In the genomic region with DNA sequence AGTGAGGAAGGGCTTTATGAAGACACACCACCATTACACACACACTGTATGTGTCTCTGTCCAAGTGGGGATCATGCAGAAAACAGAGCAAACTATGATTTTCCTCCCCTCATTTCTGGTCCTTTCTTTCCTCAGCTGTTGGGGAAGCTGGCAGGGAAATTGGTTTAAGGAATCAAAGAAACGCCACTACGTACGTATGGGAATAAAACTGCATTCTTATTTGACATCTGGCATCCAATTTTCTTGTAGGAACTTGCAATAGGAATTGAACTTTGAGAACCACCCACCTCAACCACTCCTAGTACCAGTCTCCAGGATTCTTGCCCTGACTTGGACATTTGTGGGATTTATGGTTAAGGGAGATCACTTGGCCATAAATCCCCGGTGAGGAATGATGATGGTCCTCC, we compare ENCODE assay signal across 8 cellular contexts.
A peak's percentile ranks its signal among the peaks of the same experiment; 100 is the strongest.
DNase-seq lines count a peak whose midpoint lies in the region; ATAC-seq and TF ChIP-seq lines count a peak whose summit lies in the region.

No MANE protein-coding gene starts in this region.

- intact Hi-C loops in heart right ventricle (cut with DNase I), result loop anchor here in 1 of 10 donors (2.0 kb wide), 1 partner anchor 23 kb away; no protein-coding TSS in a partner anchor
- intact Hi-C loops in cardiac septum (cut with DNase I), result no loop called here
- intact Hi-C loops in dorsolateral prefrontal cortex (cut with DNase I), result no loop called here
- intact Hi-C loops in uterus (cut with DNase I; ENCODE audit: low total_unique reads), result no loop called here

- H3K4me1 ChIP-seq in heart right ventricle, result peaks cover 0 to 28% (median 13%) of the 10 kb centered on the region in 9 donors
- peaks cover 0 to 4% of the 10 kb centered on the region in 2 donors for H3K4me1 ChIP-seq in mucosa of rectum (ENCODE audit: control insufficient read depth in 2 of 2, insufficient read depth in 2 of 2, low read length in 2 of 2)
- H3K4me1 ChIP-seq in uterus, result no peaks in the 10 kb centered on the region

- H3K4me3 ChIP-seq in heart right ventricle, result peak overlapping the region; percentile 24 to 71 (median 56)
- peak overlapping the region; percentile 37 to 89 (median 65) for H3K4me3 ChIP-seq in dorsolateral prefrontal cortex
- H3K4me3 ChIP-seq in mucosa of rectum (ENCODE audit: low read length in 2 of 2), result peak overlapping the region; percentile 70 to 82
- peak overlapping the region; percentile 46 to 52 for H3K4me3 ChIP-seq in uterus

- TF ChIP-seq POLR2A in uterus (IDR thresholded peaks at IDR 0.05), result no peak

- no peaks in the 10 kb centered on the region for H3K9me3 ChIP-seq in heart right ventricle
- H3K9me3 ChIP-seq in mucosa of rectum (ENCODE audit: control insufficient read depth in 2 of 2, low read length in 2 of 2), result no peaks in the 10 kb centered on the region
- no peaks in the 10 kb centered on the region for H3K9me3 ChIP-seq in uterus

- 35 to 45% methylated on average over 4 of the region's 4 CpGs for WGBS in heart right ventricle, 2 donors

- no peaks in the 10 kb centered on the region for H3K36me3 ChIP-seq in heart right ventricle
- no peaks in the 10 kb centered on the region for H3K36me3 ChIP-seq in mucosa of rectum (ENCODE audit: control insufficient read depth in 2 of 2, insufficient read depth in 2 of 2, low read length in 2 of 2)
- no peaks in the 10 kb centered on the region for H3K36me3 ChIP-seq in uterus

- H3K9ac ChIP-seq in mucosa of rectum (ENCODE audit: low read depth in 1 of 2, low read length in 2 of 2), result peak overlapping the region; percentile 60 to 69

- DNase-seq in heart right ventricle (no peak), cardiac septum (ENCODE audit: low spot score) (no peak), dorsolateral prefrontal cortex (no peak), uterus (no peak), hepatic stellate cell (ENCODE audit: low spot score) (no peak), amygdala (lab: John Stamatoyannopoulos, UW) (no peak)

- ATAC-seq in heart right ventricle, result peak in 3 of 8 donors; percentile 11 to 27 (median 16)
- no peak for ATAC-seq in GM21619 (IDR thresholded peaks at IDR 0.05; ENCODE audit: unreplicated experiment)

- H3K27me3 ChIP-seq in heart right ventricle, result peaks cover 0 to 46% (median 30%) of the 10 kb centered on the region in 7 donors
- peaks cover 0 to 7% (median 0%) of the 10 kb centered on the region in 45 donors for H3K27me3 ChIP-seq in dorsolateral prefrontal cortex
- no peaks in the 10 kb centered on the region for H3K27me3 ChIP-seq in mucosa of rectum (ENCODE audit: control insufficient read depth in 2 of 2, insufficient read depth in 2 of 2, low read length in 2 of 2)
- no peaks in the 10 kb centered on the region for H3K27me3 ChIP-seq in uterus

- H3K27ac ChIP-seq in heart right ventricle (peak overlapping the region in 4 of 10 donors; percentile 34 to 70 (median 44)), dorsolateral prefrontal cortex (peak overlapping the region in 2 of 59 donors; percentile 41 to 47), mucosa of rectum (ENCODE audit: low read depth in 2 of 2, low read length in 2 of 2) (peak overlapping the region; percentile 38 to 61), uterus (peak overlapping the region; percentile 74 to 83)

- no peak for TF ChIP-seq CTCF in heart right ventricle (IDR thresholded peaks at IDR 0.05)
- TF ChIP-seq CTCF in dorsolateral prefrontal cortex (IDR thresholded peaks at IDR 0.05 in 54 of 56, conservative IDR thresholded peaks at IDR 0.05 in 2 of 56; ENCODE audit: low read depth in 1 of 56, partially characterized antibody in 56 of 56), result no peak
- TF ChIP-seq CTCF in uterus (IDR thresholded peaks at IDR 0.05), result no peak
